Comparison of ENCODE assay signal across 22 cellular contexts in genomic region chr6:104959453-104959858, GRCh38. TPM values are rescaled to one million over a fixed set of nuclear protein-coding genes. Genes with fewer than 3 reads are reported as not detected.
DNase-seq lines count a peak whose midpoint lies in the region; ATAC-seq, FAIRE-seq and TF ChIP-seq lines count a peak whose summit lies in the region.
"Had no signal": no experiment of that assay in that cellular context is flagged by ENCODE, and none has a peak within 500 bp of the region (broad histone marks: within the 10 kb centered on the region; RNA-seq: fewer than 3 reads in every experiment).

No MANE protein-coding gene starts in this region.

- in situ Hi-C loops in KBM-7 (cut with MboI; ENCODE audit: low pct_unique_long_range_greater_than_20kb, low sequenced_read_pairs): no loop called here
- in situ Hi-C loops in GM12878 (cut with MboI): no loop called here

- no peak for TF ChIP-seq RAD21 in GM12878 (IDR thresholded peaks at IDR 0.05; ENCODE audit: insufficient read depth, low read depth, low read length)

- H4K20me1 ChIP-seq in GM12878 (ENCODE audit: control insufficient read depth, insufficient read depth): no peaks in the 10 kb centered on the region

- DNase-seq in DMS114 treated with DMSO at 0.1 percent for 48 hours (lab: John Stamatoyannopoulos, UW; ENCODE audit: unreplicated experiment): peak; percentile 37
- DNase-seq in KBM-7: peak; percentile 51
- DNase-seq in GM12878 (ENCODE audit: low read depth, low spot score): no peak
- DNase-seq in RKO (ENCODE audit: low spot score): no peak
- DNase-seq in NCI-H2029 (lab: John Stamatoyannopoulos, UW): no peak
- DNase-seq: activated CD4-positive, alpha-beta T cell treated with anti-CD3 and anti-CD28 coated beads for 1 hour; activated CD8-positive, alpha-beta memory T cell treated with anti-CD3 and anti-CD28 coated beads, Interleukin-2, amount 50 U/mL, for 4 hours; activated naive CD4-positive, alpha-beta T cell; cortex of kidney; NCI-H2107; spleen; stimulated activated naive CD8-positive, alpha-beta T cell treated with anti-CD3 and anti-CD28 coated beads, Interleukin-15, amount 100 ng/mL, for 72 hours had no signal

- no peaks in the 10 kb centered on the region; the same call in 2 of the 3 replicates for H3K9me3 ChIP-seq in GM12878 (replicated peaks; ENCODE audit: control insufficient read depth, insufficient read depth, low read length)
- H3K9me3 ChIP-seq: ascending aorta, spleen, vagina had no signal

- peaks cover 20% of the 10 kb centered on the region for H3K4me1 Mint-ChIP-seq in nephron

- H3K27ac Mint-ChIP-seq in nephron: peak overlapping the region in 1 of 3 experiments; percentile 76
- H3K27ac Mint-ChIP-seq: stimulated activated naive CD8-positive, alpha-beta T cell treated with anti-CD3 and anti-CD28 coated beads, Interleukin-15, amount 100 ng/mL, for 72 hours had no signal

- no peak overlapping the region for H3K4me2 ChIP-seq in GM12878 (ENCODE audit: control insufficient read depth, insufficient read depth)

- no peaks in the 10 kb centered on the region for H3K4me1 ChIP-seq in GM12878 (ENCODE audit: control insufficient read depth, insufficient read depth, low read length)
- H3K4me1 ChIP-seq: ascending aorta, parathyroid adenoma, vagina had no signal

- no peak overlapping the region for H3K9ac ChIP-seq in GM12878 (ENCODE audit: control insufficient read depth, insufficient read depth, low read length)
- H3K9ac ChIP-seq: parathyroid adenoma had no signal

- intact Hi-C loops in GM12878 (cut with micrococcal nuclease; ENCODE audit: unreplicated experiment): loop anchor here (1.0 kb wide), 1 partner anchor 24 kb away; no protein-coding TSS in a partner anchor

- ATAC-seq in GM12878 (peak; percentile 29; the same call in 2 of the 3 replicates), GM18868 (IDR thresholded peaks at IDR 0.05; ENCODE audit: unreplicated experiment) (no peak), GM21786 (IDR thresholded peaks at IDR 0.05; ENCODE audit: unreplicated experiment) (no peak)
- ATAC-seq: Right ventricle myocardium inferior; stimulated activated naive CD8-positive, alpha-beta T cell treated with anti-CD3 and anti-CD28 coated beads, Interleukin-15, amount 100 ng/mL, for 72 hours had no signal

- FAIRE-seq in GM12878 (lab: Jason Lieb, UNC): no peak
- FAIRE-seq: GM19239 had no signal

- RAD21 ChIA-PET in GM12878 (lab: Charles Lee; ENCODE audit: unreplicated experiment): no interaction called here

- no peak for TF ChIP-seq POLR2A in GM12878 (IDR thresholded peaks at IDR 0.05; ENCODE audit: low read depth, low read length)

- SMC1A ChIA-PET in GM12878 (lab: Charles Lee; ENCODE audit: uncharacterized antibody, unreplicated experiment): interaction anchor here (0.7 kb wide), 1 partner anchor 10 kb away, joined by 3 read pairs; no protein-coding TSS in a partner anchor

- H3K4me3 ChIP-seq in GM12878: no peak overlapping the region
- H3K4me3 ChIP-seq: ascending aorta, spleen, vagina had no signal

- H3K36me3 Mint-ChIP-seq in nephron (ENCODE audit: low read depth): peaks cover 10% of the 10 kb centered on the region

- H3K9me3 Mint-ChIP-seq in nephron: no peaks in the 10 kb centered on the region

- no TSS peak for BruUV-seq in GM12878 (replicated peaks; lab: Mats Ljungman, UMichigan)

- TF ChIP-seq CTCF in GM12878 (IDR thresholded peaks at IDR 0.05 in 2 of 3, conservative IDR thresholded peaks at IDR 0.05 in 1 of 3; ENCODE audit: control insufficient read depth in 2 of 3, extremely low read depth in 1 of 3, insufficient read depth in 1 of 3, low read depth in 3 of 3, low read length in 3 of 3) (no peak), nephron (IDR thresholded peaks at IDR 0.05; ENCODE audit: unreplicated experiment in 3 of 3) (no peak)

- H3K27ac ChIP-seq in GM12878 (ENCODE audit: control insufficient read depth, insufficient read depth): no peak overlapping the region
- H3K27ac ChIP-seq: ascending aorta, parathyroid adenoma, spleen, vagina had no signal

- H3K27me3 ChIP-seq in GM12878 (replicated peaks in 1 of 2; ENCODE audit: control insufficient read depth in 2 of 2, insufficient read depth in 2 of 2, low read length in 1 of 2): peaks cover under 1 to 10% of the 10 kb centered on the region in 2 experiments; a peak in 2 of 4 replicates
- H3K27me3 ChIP-seq: ascending aorta had no signal

- H3K27me3 Mint-ChIP-seq in nephron (ENCODE audit: low read depth): peaks cover 53% of the 10 kb centered on the region

- POLR2A ChIA-PET in GM12878 (lab: Charles Lee): no interaction called here

- no peaks in the 10 kb centered on the region for H3K79me2 ChIP-seq in GM12878 (ENCODE audit: control insufficient read depth, insufficient read depth, low read length)
- H3K79me2 ChIP-seq: parathyroid adenoma had no signal

- CTCF ChIA-PET in GM12878 (lab: Yijun Ruan, JAX): interaction anchor here (1.1 kb wide), 1 partner anchor 17 kb away, joined by 4 read pairs; no protein-coding TSS in a partner anchor

- H3K36me3 ChIP-seq in GM12878 (ENCODE audit: control insufficient read depth in 2 of 2, insufficient read depth in 2 of 2, low read length in 1 of 2): no peaks in the 10 kb centered on the region
- H3K36me3 ChIP-seq: ascending aorta, spleen, vagina had no signal

- no peak for TF ChIP-seq EP300 in GM12878 (IDR thresholded peaks at IDR 0.05; ENCODE audit: borderline replicate concordance in 1 of 2, control insufficient read depth in 1 of 2, low read depth in 2 of 2, low read length in 2 of 2)

- H3K4me3 Mint-ChIP-seq in nephron: peak overlapping the region; percentile 65 to 93 (median 77)

- H2AFZ ChIP-seq in GM12878 (ENCODE audit: control insufficient read depth, low read depth, low read length): no peak overlapping the region
- H2AFZ ChIP-seq: parathyroid adenoma had no signal

TF ChIP-seq in GM12878, 131 proteins besides CTCF, POLR2A, EP300 and RAD21:
- TF ChIP-seq BRCA1 (IDR thresholded peaks at IDR 0.05; ENCODE audit: low read depth, low read length) (no peak), SIN3A (IDR thresholded peaks at IDR 0.05; ENCODE audit: low read depth, low read length) (no peak), NFYA (IDR thresholded peaks at IDR 0.05; ENCODE audit: borderline replicate concordance, low read depth, low read length) (no peak), NFIC (IDR thresholded peaks at IDR 0.05; ENCODE audit: low read depth, low read length) (no peak), SRF (IDR thresholded peaks at IDR 0.05; ENCODE audit: low read depth in 2 of 2, low read length in 2 of 2) (no peak), NFXL1 (IDR thresholded peaks at IDR 0.05; ENCODE audit: borderline replicate concordance) (no peak), HDAC2 (IDR thresholded peaks at IDR 0.05) (no peak), ZZZ3 (IDR thresholded peaks at IDR 0.05; ENCODE audit: control insufficient read depth, insufficient read length, low read depth) (no peak), EZH2 (IDR thresholded peaks at IDR 0.05; ENCODE audit: borderline replicate concordance, control insufficient read depth, low read depth, low read length) (no peak)
- TF ChIP-seq, protein P1, sequence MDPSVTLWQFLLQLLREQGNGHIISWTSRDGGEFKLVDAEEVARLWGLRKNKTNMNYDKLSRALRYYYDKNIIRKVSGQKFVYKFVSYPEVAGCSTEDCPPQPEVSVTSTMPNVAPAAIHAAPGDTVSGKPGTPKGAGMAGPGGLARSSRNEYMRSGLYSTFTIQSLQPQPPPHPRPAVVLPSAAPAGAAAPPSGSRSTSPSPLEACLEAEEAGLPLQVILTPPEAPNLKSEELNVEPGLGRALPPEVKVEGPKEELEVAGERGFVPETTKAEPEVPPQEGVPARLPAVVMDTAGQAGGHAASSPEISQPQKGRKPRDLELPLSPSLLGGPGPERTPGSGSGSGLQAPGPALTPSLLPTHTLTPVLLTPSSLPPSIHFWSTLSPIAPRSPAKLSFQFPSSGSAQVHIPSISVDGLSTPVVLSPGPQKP (IDR thresholded peaks at IDR 0.05; ENCODE audit: low read depth, low read length): no peak

RNA-seq across cellular contexts. Expression of gene LIN28B, which starts 2.5 kb away (rescaled TPM):
- total RNA-seq in GM12878 (2013; cell fraction: nucleolus; rRNA removed): 23.2 and 24.5 TPM in 2 replicates
- 0.11 TPM in 1 of 2 replicates, not detected in the other for total RNA-seq in GM12878 (2014; rRNA removed)
- total RNA-seq in GM12878 (2014; rRNA removed; fragmentation: Illumina TruSeq; extraction: Trizol): not detected in 2 replicates
- 0.05 and 0.13 TPM in 2 replicates for total RNA-seq in GM12878 (2021)
- not detected for polyA plus RNA-seq in GM12878 (2011; ENCODE audit: low read depth)
- polyA plus RNA-seq in GM12878 (2011; rRNA removed): 2.4 and 3.7 TPM in 2 replicates
- polyA plus RNA-seq in GM12878 (2011; cell fraction: cytosol; rRNA removed): 0.89 and 0.91 TPM in 2 replicates
- polyA plus RNA-seq in GM12878 (2011; cell fraction: nucleus; rRNA removed): 0.83 and 0.90 TPM in 2 replicates
- polyA plus RNA-seq in GM12878 (2012): not detected in 2 replicates
- 0.01 TPM in 1 of 2 replicates, not detected in the other for polyA plus RNA-seq in GM12878 (2014; fragmentation: Illumina TruSeq; extraction: Trizol)
- not detected for polyA plus RNA-seq in GM12878 (2014; fragmentation: Nextera tagmentation; extraction: Ambion mirVana)
- not detected in 2 replicates for polyA plus RNA-seq in GM12878 (2014; rRNA removed)
- polyA plus RNA-seq in GM12878 (2016; fragmentation: Nextera tagmentation; extraction: Ambion mirVana): under 1 TPM in 1 of 2 experiments, not detected in 1; 0.05 TPM
- polyA minus RNA-seq in GM12878 (2011; rRNA and poly(A)+ RNA removed): 1.7 and 2.8 TPM in 2 replicates
- polyA minus RNA-seq in GM12878 (2011; cell fraction: cytosol; rRNA and poly(A)+ RNA removed): 1.5 TPM in 2 replicates
- 0.60 and 0.77 TPM in 2 replicates for polyA minus RNA-seq in GM12878 (2011; cell fraction: nucleus; rRNA and poly(A)+ RNA removed)
- total RNA-seq: ascending aorta; Right ventricle myocardium inferior; spleen; T-helper 2 cell treated with Interferon-gamma antibody and Interleukin-4, amounts not matched to agents 100 ng/mL and 5 ng/mL, for 36 hours; vagina had no signal
- polyA plus RNA-seq: esophagus, spleen had no signal

Comparison
In these comparisons a context has a peak if more than half of its experiments do, and no peak if none do; other contexts are left out.
1. DNase-seq: peak in DMS114 treated with DMSO at 0.1 percent for 48 hours (single experiment) and KBM-7 (single experiment); none in GM12878 (single experiment), RKO (single experiment) and NCI-H2029 (single experiment).